Comparison of ENCODE assay signal across 10 cellular contexts in genomic region chr22:31206896-31207687, GRCh38. TPM values are rescaled to one million over a fixed set of nuclear protein-coding genes. Genes with fewer than 3 reads are reported as not detected.
DNase-seq lines count a peak whose midpoint lies in the region; ATAC-seq and TF ChIP-seq lines count a peak whose summit lies in the region.
"Had no signal": no experiment of that assay in that cellular context is flagged by ENCODE, and none has a peak within 500 bp of the region (broad histone marks: within the 10 kb centered on the region; RNA-seq: fewer than 3 reads in every experiment).

No MANE protein-coding gene starts in this region.

- ATAC-seq in CD4-positive, alpha-beta T cell (ENCODE audit: poor library complexity): no peak
- ATAC-seq in left lobe of liver: no peak
- no peak for ATAC-seq in GM21786 (IDR thresholded peaks at IDR 0.05; ENCODE audit: unreplicated experiment)

- no TSS peak for BruUV-seq in MCF 10A (replicated peaks; lab: Mats Ljungman, UMichigan)

- POLR2A ChIA-PET in CD4-positive, alpha-beta T cell (lab: Charles Lee): no interaction called here
- POLR2A ChIA-PET in MCF 10A (lab: Yijun Ruan, JAX): interaction anchor here (0.6 to 2.5 kb wide), 15 partner anchors 10 to 140 kb away, joined by 3 to 14 read pairs (median 4); partner anchors contain the start of genes PATZ1 and RNF185

- no peaks in the 10 kb centered on the region for H3K27me3 ChIP-seq in CD4-positive, alpha-beta T cell (ENCODE audit: control insufficient read depth, insufficient read depth, low read length)

- H3K4me1 Mint-ChIP-seq in CD4-positive, alpha-beta T cell (ENCODE audit: low read depth): peaks cover 26% of the 10 kb centered on the region
- H3K4me1 Mint-ChIP-seq in IgD-negative memory B cell: peaks cover 14 to 22% (median 16%) of the 10 kb centered on the region in 3 donors
- H3K4me1 Mint-ChIP-seq in MCF 10A (ENCODE audit: insufficient read depth, unreplicated experiment): peaks cover 16% of the 10 kb centered on the region
- H3K4me1 Mint-ChIP-seq in mesothelial cell of epicardium: peaks cover 26% of the 10 kb centered on the region
- H3K4me1 Mint-ChIP-seq in chondrocyte (ENCODE audit: low read depth): peaks cover 13% of the 10 kb centered on the region

- H3K27ac Mint-ChIP-seq in CD4-positive, alpha-beta T cell: peak overlapping the region; percentile 56
- peak overlapping the region in 2 of 3 donors; percentile 47 to 76 for H3K27ac Mint-ChIP-seq in IgD-negative memory B cell
- peak overlapping the region; percentile 75 for H3K27ac Mint-ChIP-seq in MCF 10A (ENCODE audit: low read depth, unreplicated experiment)
- peak overlapping the region; percentile 82 for H3K27ac Mint-ChIP-seq in mesothelial cell of epicardium
- H3K27ac Mint-ChIP-seq in chondrocyte (ENCODE audit: unreplicated experiment): no peak overlapping the region

- no peaks in the 10 kb centered on the region for H3K9me3 ChIP-seq in CD4-positive, alpha-beta T cell (ENCODE audit: control insufficient read depth, low read length)

- CTCF ChIA-PET in CD4-positive, alpha-beta T cell (lab: Charles Lee): interaction anchor here (1.0 kb wide), 1 partner anchor 20 kb away, joined by 3 read pairs; no protein-coding TSS in a partner anchor
- CTCF ChIA-PET in MCF 10A (lab: Yijun Ruan, JAX): interaction anchor here (0.6 to 3.9 kb wide), 9 partner anchors 9 to 66 kb away, joined by 3 to 29 read pairs (median 5); partner anchors contain the start of gene RNF185

- H3K27ac ChIP-seq in CD4-positive, alpha-beta T cell (ENCODE audit: low read depth, low read length): no peak overlapping the region

- H3K4me3 Mint-ChIP-seq in CD4-positive, alpha-beta T cell: no peak overlapping the region
- H3K4me3 Mint-ChIP-seq in IgD-negative memory B cell (peak overlapping the region in 2 of 4 donors; percentile 2 to 43), MCF 10A (ENCODE audit: unreplicated experiment) (no peak overlapping the region), mesothelial cell of epicardium (no peak overlapping the region), chondrocyte (ENCODE audit: unreplicated experiment) (no peak overlapping the region)

- H3K36me3 Mint-ChIP-seq in CD4-positive, alpha-beta T cell (ENCODE audit: low read depth): peaks cover 23% of the 10 kb centered on the region
- H3K36me3 Mint-ChIP-seq in IgD-negative memory B cell (peaks cover 5% of the 10 kb centered on the region), MCF 10A (ENCODE audit: insufficient read depth, unreplicated experiment) (peaks cover 48% of the 10 kb centered on the region), mesothelial cell of epicardium (peaks cover 18% of the 10 kb centered on the region), chondrocyte (ENCODE audit: low read depth) (peaks cover 16% of the 10 kb centered on the region)

- DNase-seq in CD4-positive, alpha-beta T cell: no peak
- peak; percentile 42 for DNase-seq in MCF 10A (ENCODE audit: unreplicated experiment)
- peak in 1 of 2 experiments; percentile 42 for DNase-seq in mesothelial cell of epicardium (ENCODE audit: low spot score in 2 of 2, unreplicated experiment in 2 of 2)
- DNase-seq in GM03348 (ENCODE audit: low spot score): no peak
- no peak for DNase-seq in left lobe of liver (ENCODE audit: low spot score)
- DNase-seq in chondrocyte (ENCODE audit: low spot score): no peak
- DNase-seq: activated effector memory CD4-positive, alpha-beta T cell treated with Interleukin-2 at 50 U/mL for 16 hours; SHP77 treated with DMSO at 0.1 percent for 48 hours had no signal

- intact Hi-C loops in CD4-positive, alpha-beta T cell (cut with DNase I, micrococcal nuclease): no loop called here
- intact Hi-C loops in MCF 10A (cut with micrococcal nuclease): no loop called here

- H3K27me3 Mint-ChIP-seq in CD4-positive, alpha-beta T cell: no peaks in the 10 kb centered on the region
- H3K27me3 Mint-ChIP-seq in IgD-negative memory B cell (no peaks in the 10 kb centered on the region), MCF 10A (ENCODE audit: insufficient read depth, unreplicated experiment) (no peaks in the 10 kb centered on the region), mesothelial cell of epicardium (ENCODE audit: low read depth) (no peaks in the 10 kb centered on the region), chondrocyte (ENCODE audit: low read depth) (no peaks in the 10 kb centered on the region)

- TF ChIP-seq CTCF in CD4-positive, alpha-beta T cell (IDR thresholded peaks at IDR 0.05): no peak
- TF ChIP-seq CTCF in MCF 10A (IDR thresholded peaks at IDR 0.05; ENCODE audit: unreplicated experiment) (no peak), mesothelial cell of epicardium (IDR thresholded peaks at IDR 0.05; ENCODE audit: unreplicated experiment) (no peak), chondrocyte (IDR thresholded peaks at IDR 0.05) (no peak)

- H3K9me3 Mint-ChIP-seq in CD4-positive, alpha-beta T cell: no peaks in the 10 kb centered on the region
- H3K9me3 Mint-ChIP-seq in IgD-negative memory B cell (no peaks in the 10 kb centered on the region), MCF 10A (ENCODE audit: unreplicated experiment) (no peaks in the 10 kb centered on the region), mesothelial cell of epicardium (no peaks in the 10 kb centered on the region), chondrocyte (ENCODE audit: low read depth) (no peaks in the 10 kb centered on the region)

RNA-seq across cellular contexts. Expression of gene LIMK2, which starts 5.0 kb away (rescaled TPM):
- 10 to 100 TPM; 13.1 to 14.6 TPM for total RNA-seq in CD4-positive, alpha-beta T cell
- polyA plus RNA-seq in IgD-negative memory B cell: 9.1 TPM
- total RNA-seq in MCF 10A (2022) (74.4 and 126 TPM in 2 replicates), mesothelial cell of epicardium (109 to 121 TPM (median 117 TPM) in 3 replicates), left lobe of liver (7.3 TPM), chondrocyte (54.4 to 91.0 TPM (median 58.6 TPM) in 3 replicates)

RNA-seq across cellular contexts. Expression of gene RNF185, which starts 47.1 kb away (rescaled TPM):
- 1 to 10 TPM; 6.2 to 7.7 TPM for total RNA-seq in CD4-positive, alpha-beta T cell
- 22.0 TPM for polyA plus RNA-seq in IgD-negative memory B cell
- total RNA-seq in MCF 10A (2022): 34.6 and 44.8 TPM in 2 replicates
- total RNA-seq in mesothelial cell of epicardium: 27.4 to 28.6 TPM (median 27.8 TPM) in 3 replicates
- total RNA-seq in left lobe of liver: 33.5 TPM
- total RNA-seq in chondrocyte: 28.6 to 36.9 TPM (median 35.8 TPM) in 3 replicates
